Comparison of ENCODE assay signal across 8 cellular contexts in the genomic region with DNA sequence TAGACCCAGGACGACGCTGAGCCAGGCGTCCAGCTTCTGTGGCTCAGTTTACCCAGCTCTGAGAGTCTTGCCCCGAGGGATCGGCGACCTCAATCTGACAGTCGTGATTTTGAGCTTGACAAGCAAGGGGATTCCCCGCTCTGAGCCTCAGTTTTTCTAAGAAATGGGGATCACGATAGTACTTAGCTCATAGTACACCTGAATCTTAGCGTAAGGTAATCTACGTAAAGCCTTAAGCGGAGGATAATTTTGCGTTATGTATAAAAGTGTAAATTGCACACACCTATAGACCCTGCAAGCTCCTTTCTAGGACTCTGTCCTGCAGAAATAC. TPM values are rescaled to one million over a fixed set of nuclear protein-coding genes. Genes with fewer than 3 reads are reported as not detected.
DNase-seq lines count a peak whose midpoint lies in the region; ATAC-seq and TF ChIP-seq lines count a peak whose summit lies in the region.

No MANE protein-coding gene starts in this region.

- no peaks in the 10 kb centered on the region for H3K27me3 Mint-ChIP-seq in activated T-helper 2 cell treated with anti-CD3 and anti-CD28 coated beads, Interferon-gamma antibody, Interleukin-2, Interleukin-4, amounts not matched to agents 10 μg/mL and 5 μg/mL and 100 μg/mL, durations not matched to agents 14 hours and 24 hours and 36 hours (ENCODE audit: low read depth)

- H3K4me1 ChIP-seq in heart left ventricle = peaks cover 0 to 26% (median 18%) of the 10 kb centered on the region in 12 donors
- H3K4me1 ChIP-seq in right lobe of liver = peaks cover 0 to 54% (median 27%) of the 10 kb centered on the region in 4 donors
- H3K4me1 ChIP-seq in vagina = peaks cover 27% of the 10 kb centered on the region

- peaks cover 45% of the 10 kb centered on the region for H3K36me3 Mint-ChIP-seq in activated T-helper 2 cell treated with anti-CD3 and anti-CD28 coated beads, Interferon-gamma antibody, Interleukin-2, Interleukin-4, amounts not matched to agents 10 μg/mL and 5 μg/mL and 100 μg/mL, durations not matched to agents 14 hours and 24 hours and 36 hours (ENCODE audit: low read depth)

- TF ChIP-seq CTCF in heart left ventricle (IDR thresholded peaks at IDR 0.05) = no peak
- no peak for TF ChIP-seq CTCF in right lobe of liver (IDR thresholded peaks at IDR 0.05)
- no peak for TF ChIP-seq CTCF in vagina (IDR thresholded peaks at IDR 0.05)

- peaks cover 30% of the 10 kb centered on the region for H3K4me1 Mint-ChIP-seq in activated T-helper 2 cell treated with anti-CD3 and anti-CD28 coated beads, Interferon-gamma antibody, Interleukin-2, Interleukin-4, amounts not matched to agents 10 μg/mL and 5 μg/mL and 100 μg/mL, durations not matched to agents 14 hours and 24 hours and 36 hours (ENCODE audit: low read depth)

- H3K4me3 ChIP-seq in heart left ventricle = peak overlapping the region; percentile 60 to 93 (median 74)
- peak overlapping the region; percentile 66 to 77 (median 75) for H3K4me3 ChIP-seq in right lobe of liver
- H3K4me3 ChIP-seq in vagina = peak overlapping the region; percentile 86 to 93

- H3K36me3 ChIP-seq in heart left ventricle (peaks cover 0 to 59% (median 46%) of the 10 kb centered on the region in 9 donors), right lobe of liver (peaks cover 0 to 26% (median 2%) of the 10 kb centered on the region in 4 donors), vagina (peaks cover 0 to 25% of the 10 kb centered on the region in 2 donors)

- peak overlapping the region; percentile 92 for H3K27ac Mint-ChIP-seq in activated T-helper 2 cell treated with anti-CD3 and anti-CD28 coated beads, Interferon-gamma antibody, Interleukin-2, Interleukin-4, amounts not matched to agents 10 μg/mL and 5 μg/mL and 100 μg/mL, durations not matched to agents 14 hours and 24 hours and 36 hours

- no peak for TF ChIP-seq POLR2A in heart left ventricle (IDR thresholded peaks at IDR 0.05)
- TF ChIP-seq POLR2A in right lobe of liver (IDR thresholded peaks at IDR 0.05) = no peak
- no peak for TF ChIP-seq POLR2A in vagina (IDR thresholded peaks at IDR 0.05)

- H3K27ac ChIP-seq in heart left ventricle (peak overlapping the region in 10 of 12 donors; percentile 42 to 92 (median 68)), right lobe of liver (peak overlapping the region; percentile 59 to 96 (median 64)), vagina (peak overlapping the region; percentile 60)

- 1% methylated on average over 9 to 13 of the region's 13 CpGs for WGBS in heart left ventricle, 4 donors
- under 1% methylated on average over 11 of the region's 13 CpGs for WGBS in right lobe of liver (ENCODE audit: insufficient coverage, low coverage, low lambda C conversion rate, missing lambda C conversion rate)

- intact Hi-C loops in heart left ventricle (cut with DNase I) = loop anchor here in 4 of 10 donors (1.0 to 5.0 kb wide), 5 partner anchors 52 to 147 kb away; partner anchors contain the start of genes KCTD10 (in 1 of the 4) and UBE3B (in 1 of the 4)
- intact Hi-C loops in cardiac septum (cut with DNase I) = loop anchor here (5.0 kb wide), 1 partner anchor 147 kb away; no protein-coding TSS in a partner anchor
- intact Hi-C loops in activated T-helper 2 cell treated with anti-CD3 and anti-CD28 coated beads, Interferon-gamma antibody, Interleukin-2, Interleukin-4, amounts not matched to agents 10 μg/mL and 5 μg/mL and 100 μg/mL, durations not matched to agents 14 hours and 24 hours and 36 hours (cut with micrococcal nuclease) = loop anchor here (1.0 to 10.0 kb wide), 6 partner anchors 97 to 1203 kb away; partner anchors contain the start of genes ALKBH2, FAM222A, FICD and KCTD10
- intact Hi-C loops in right lobe of liver (cut with DNase I) = no loop called here
- intact Hi-C loops in vagina (cut with DNase I) = no loop called here

- DNase-seq in heart left ventricle (no peak), cardiac septum (ENCODE audit: low spot score) (no peak), right lobe of liver (no peak), vagina (ENCODE audit: extremely low spot score in 2 of 2) (no peak), cerebellum (ENCODE audit: low spot score) (no peak), NCI-H526 treated with DMSO at 0.1 percent for 48 hours (lab: John Stamatoyannopoulos, UW) (no peak), NCI-H1930 (lab: John Stamatoyannopoulos, UW) (no peak)
- no peak for DNase-seq in activated T-helper 2 cell treated with anti-CD3 and anti-CD28 coated beads, Interferon-gamma antibody, Interleukin-2, Interleukin-4, amounts not matched to agents 10 μg/mL and 5 μg/mL and 100 μg/mL, durations not matched to agents 14 hours and 24 hours and 36 hours (ENCODE audit: low spot score)

- peak overlapping the region; percentile 93 for H3K4me3 Mint-ChIP-seq in activated T-helper 2 cell treated with anti-CD3 and anti-CD28 coated beads, Interferon-gamma antibody, Interleukin-2, Interleukin-4, amounts not matched to agents 10 μg/mL and 5 μg/mL and 100 μg/mL, durations not matched to agents 14 hours and 24 hours and 36 hours (ENCODE audit: low read depth)

- no peaks in the 10 kb centered on the region for H3K9me3 Mint-ChIP-seq in activated T-helper 2 cell treated with anti-CD3 and anti-CD28 coated beads, Interferon-gamma antibody, Interleukin-2, Interleukin-4, amounts not matched to agents 10 μg/mL and 5 μg/mL and 100 μg/mL, durations not matched to agents 14 hours and 24 hours and 36 hours

- H3K9me3 ChIP-seq in heart left ventricle = no peaks in the 10 kb centered on the region
- H3K9me3 ChIP-seq in right lobe of liver = no peaks in the 10 kb centered on the region
- no peaks in the 10 kb centered on the region for H3K9me3 ChIP-seq in vagina

- ATAC-seq in heart left ventricle = no peak
- no peak for ATAC-seq in right lobe of liver

- H3K27me3 ChIP-seq in heart left ventricle = no peaks in the 10 kb centered on the region
- H3K27me3 ChIP-seq in right lobe of liver = no peaks in the 10 kb centered on the region
- H3K27me3 ChIP-seq in vagina = no peaks in the 10 kb centered on the region

RNA-seq across cellular contexts. Expression of gene MVK, which starts 0.3 kb away (rescaled TPM):
- 10 to 100 TPM in 5 of 9 donors, 1 to 10 TPM in 4; 7.9 to 14.9 (median 10.1) TPM for total RNA-seq in heart left ventricle
- polyA plus RNA-seq in heart left ventricle = 10 to 100 TPM; 13.4 to 13.9 TPM
- total RNA-seq in cardiac septum = 12.4 TPM
- total RNA-seq in activated T-helper 2 cell treated with anti-CD3 and anti-CD28 coated beads, Interferon-gamma antibody, Interleukin-2, Interleukin-4, amounts not matched to agents 10 μg/mL and 5 μg/mL and 100 μg/mL, durations not matched to agents 14 hours and 24 hours and 36 hours = 28.7 and 33.6 TPM in 2 replicates
- 10 to 100 TPM; 14.2 to 60.0 (median 37.6) TPM for total RNA-seq in right lobe of liver
- 24.1 TPM for total RNA-seq in vagina
- total RNA-seq in cerebellum = 14.8 TPM

RNA-seq across cellular contexts. Expression of gene MMAB, which starts 0.6 kb away (rescaled TPM):
- 10 to 100 TPM; 29.5 to 43.3 (median 34.4) TPM for total RNA-seq in heart left ventricle
- 10 to 100 TPM; 38.1 to 43.4 TPM for polyA plus RNA-seq in heart left ventricle
- 41.3 TPM for total RNA-seq in cardiac septum
- total RNA-seq in activated T-helper 2 cell treated with anti-CD3 and anti-CD28 coated beads, Interferon-gamma antibody, Interleukin-2, Interleukin-4, amounts not matched to agents 10 μg/mL and 5 μg/mL and 100 μg/mL, durations not matched to agents 14 hours and 24 hours and 36 hours = 56.7 and 59.0 TPM in 2 replicates
- 10 to 100 TPM; 42.6 to 99.8 (median 65.2) TPM for total RNA-seq in right lobe of liver
- 27.7 TPM for total RNA-seq in vagina
- 13.1 TPM for total RNA-seq in cerebellum

Comparison
In these comparisons a context has a peak if more than half of its experiments do, and no peak if none do; other contexts are left out.
1. intact Hi-C loops: an anchor here in cardiac septum (5.0 kb wide) and activated T-helper 2 cell treated with anti-CD3 and anti-CD28 coated beads, Interferon-gamma antibody, Interleukin-2, Interleukin-4, amounts not matched to agents 10 μg/mL and 5 μg/mL and 100 μg/mL, durations not matched to agents 14 hours and 24 hours and 36 hours (1.0 to 10.0 kb wide); none called in right lobe of liver and vagina.